ENCODE assay signal across 20 cellular contexts in genomic region chr9:104802110-104802509, GRCh38. TPM values are rescaled to one million over a fixed set of nuclear protein-coding genes. Genes with fewer than 3 reads are reported as not detected.
"Had no signal": no experiment of that assay in that cellular context is flagged by ENCODE, and none has a peak within 500 bp of the region (broad histone marks: within the 10 kb centered on the region; RNA-seq: fewer than 3 reads in every experiment).

No MANE protein-coding gene starts in this region.

- H3K79me2 ChIP-seq: parathyroid adenoma had no signal

- H3K4me3 Mint-ChIP-seq: activated naive CD4-positive, alpha-beta T cell treated with anti-CD3 and anti-CD28 coated beads for 36 hours; activated naive CD8-positive, alpha-beta T cell treated with anti-CD3 and anti-CD28 coated beads, Interleukin-2, amount 50 U/mL, for 24 hours; mesothelial cell of epicardium; natural killer cell treated with Interleukin-12 subunit alpha and Interleukin-12 subunit beta and Interleukin-15 and Interleukin-18, amount 100 ng/mL, for 72 hours had no signal

- H3K9me3 ChIP-seq: neutrophil, tibial nerve, uterus had no signal

- H2AFZ ChIP-seq: parathyroid adenoma had no signal

- H3K4me1 Mint-ChIP-seq: activated naive CD8-positive, alpha-beta T cell treated with anti-CD3 and anti-CD28 coated beads, Interleukin-2, amount 50 U/mL, for 24 hours had no signal

- H3K4me1 ChIP-seq: parathyroid adenoma, tibial nerve, uterus had no signal

- DNase-seq: activated CD4-positive, alpha-beta T cell treated with anti-CD3 and anti-CD28 coated beads for 1 hour; activated CD4-positive, alpha-beta T cell treated with anti-CD3 and anti-CD28 coated beads, Interleukin-2, amount 50 U/mL, for 4 hours; activated naive CD4-positive, alpha-beta T cell treated with anti-CD3 and anti-CD28 coated beads for 36 hours; activated naive CD8-positive, alpha-beta T cell treated with anti-CD3 and anti-CD28 coated beads, Interleukin-2, amount 50 U/mL, for 24 hours; activated T-cell treated with anti-CD3 and anti-CD28 coated beads, Interleukin-2, amount 50 U/mL, for 1 hour; caudate nucleus; effector CD4-positive, alpha-beta T cell; left colon; stimulated activated CD8-positive, alpha-beta memory T cell treated with anti-CD3 and anti-CD28 coated beads, Interleukin-4, amount 100 ng/mL, for 48 hours; stimulated activated naive CD8-positive, alpha-beta T cell treated with anti-CD3 and anti-CD28 coated beads, Interleukin-15, Interleukin-2, amounts not matched to agents 100 U/mL and 50 U/mL, for 24 hours; uterus; WERI-Rb-1 had no signal

- H3K9ac ChIP-seq: parathyroid adenoma had no signal

- H3K27ac Mint-ChIP-seq: activated naive CD4-positive, alpha-beta T cell treated with anti-CD3 and anti-CD28 coated beads for 36 hours; activated naive CD8-positive, alpha-beta T cell treated with anti-CD3 and anti-CD28 coated beads, Interleukin-2, amount 50 U/mL, for 24 hours; mesothelial cell of epicardium; natural killer cell treated with Interleukin-12 subunit alpha and Interleukin-12 subunit beta and Interleukin-15 and Interleukin-18, amount 100 ng/mL, for 72 hours had no signal

- ATAC-seq: activated naive CD8-positive, alpha-beta T cell treated with anti-CD3 and anti-CD28 coated beads, Interleukin-2, amount 50 U/mL, for 24 hours; esophagus mucosa; left colon; natural killer cell treated with Interleukin-12 subunit alpha and Interleukin-12 subunit beta and Interleukin-15 and Interleukin-18, amount 100 ng/mL, for 72 hours; stimulated activated naive CD8-positive, alpha-beta T cell treated with anti-CD3 and anti-CD28 coated beads, Interleukin-15, Interleukin-2, amounts not matched to agents 100 U/mL and 50 U/mL, for 24 hours had no signal

- H3K4me3 ChIP-seq: lung, SK-N-MC, tibial nerve, uterus had no signal

- H3K27me3 ChIP-seq: neutrophil, tibial nerve, uterus had no signal

- H3K27me3 Mint-ChIP-seq: activated naive CD8-positive, alpha-beta T cell treated with anti-CD3 and anti-CD28 coated beads, Interleukin-2, amount 50 U/mL, for 24 hours; natural killer cell treated with Interleukin-12 subunit alpha and Interleukin-12 subunit beta and Interleukin-15 and Interleukin-18, amount 100 ng/mL, for 72 hours had no signal

- H3K9me3 Mint-ChIP-seq: activated naive CD4-positive, alpha-beta T cell treated with anti-CD3 and anti-CD28 coated beads for 36 hours; activated naive CD8-positive, alpha-beta T cell treated with anti-CD3 and anti-CD28 coated beads, Interleukin-2, amount 50 U/mL, for 24 hours; mesothelial cell of epicardium; natural killer cell treated with Interleukin-12 subunit alpha and Interleukin-12 subunit beta and Interleukin-15 and Interleukin-18, amount 100 ng/mL, for 72 hours had no signal

- H3K36me3 ChIP-seq: uterus had no signal

- H3K36me3 Mint-ChIP-seq: natural killer cell treated with Interleukin-12 subunit alpha and Interleukin-12 subunit beta and Interleukin-15 and Interleukin-18, amount 100 ng/mL, for 72 hours had no signal

- H3K27ac ChIP-seq: neutrophil, parathyroid adenoma, SK-N-MC, tibial nerve, uterus, WERI-Rb-1 had no signal

RNA-seq across cellular contexts. Expression of gene NIPSNAP3B, which starts 38.2 kb away (rescaled TPM):
- total RNA-seq: natural killer cell treated with Interleukin-12 subunit alpha and Interleukin-12 subunit beta and Interleukin-15 and Interleukin-18, amount 100 ng/mL, for 72 hours had no signal
